ENCODE assay signal across 9 cellular contexts in genomic region chr1:113835686-113836290, GRCh38. TPM values are rescaled to one million over a fixed set of nuclear protein-coding genes. Genes with fewer than 3 reads are reported as not detected.
DNase-seq lines count a peak whose midpoint lies in the region; ATAC-seq and TF ChIP-seq lines count a peak whose summit lies in the region.
"Had no signal": no experiment of that assay in that cellular context is flagged by ENCODE, and none has a peak within 500 bp of the region (broad histone marks: within the 10 kb centered on the region; RNA-seq: fewer than 3 reads in every experiment).

No MANE protein-coding gene starts in this region.

- H3K36me3 ChIP-seq in SK-N-MC (ENCODE audit: insufficient read depth, low read length), result peaks cover 17% of the 10 kb centered on the region
- H3K36me3 ChIP-seq in parathyroid adenoma (ENCODE audit: control insufficient read depth, insufficient read depth, low read length), result no peaks in the 10 kb centered on the region

- ATAC-seq in esophagus mucosa (peak; percentile 39), HG02885 (IDR thresholded peaks at IDR 0.05; ENCODE audit: poor library complexity, unreplicated experiment) (no peak)

- no peaks in the 10 kb centered on the region for H3K4me1 ChIP-seq in parathyroid adenoma

- no peaks in the 10 kb centered on the region for H3K27me3 ChIP-seq in parathyroid adenoma (ENCODE audit: control insufficient read depth, insufficient read depth, low read length)

- H3K4me2 ChIP-seq in parathyroid adenoma (ENCODE audit: low read length), result no peak overlapping the region

- no peaks in the 10 kb centered on the region for H3K9me3 ChIP-seq in SK-N-MC (ENCODE audit: low read depth, low read length)
- no peaks in the 10 kb centered on the region for H3K9me3 ChIP-seq in parathyroid adenoma (ENCODE audit: control insufficient read depth, low read length)

- no peaks in the 10 kb centered on the region for H3K79me2 ChIP-seq in parathyroid adenoma

- H3K9ac ChIP-seq in SK-N-MC (ENCODE audit: insufficient read length) (no peak overlapping the region), parathyroid adenoma (no peak overlapping the region)

- DNase-seq in SIG-M5 treated with dmso at 0.1 percent for 504 hours (lab: John Stamatoyannopoulos, UW; ENCODE audit: unreplicated experiment) (peak; percentile 60), SIG-M5 (lab: John Stamatoyannopoulos, UW) (no peak), SK-N-MC (ENCODE audit: low read depth, low spot score) (no peak), HPDE6-E6E7 (ENCODE audit: extremely low spot score) (no peak)
- DNase-seq in Jurkat, Clone E6-1 (ENCODE audit: low read depth, low spot score), result peak; percentile 57
- DNase-seq: activated naive CD8-positive, alpha-beta T cell treated with anti-CD3 and anti-CD28 coated beads, Interleukin-2, amount 10 ng/mL, durations not matched to agents 7 days and 5 days had no signal

- peak overlapping the region; percentile 4; the same call in 1 of the 2 replicates for H3K27ac ChIP-seq in SK-N-MC
- no peak overlapping the region for H3K27ac ChIP-seq in parathyroid adenoma

- H2AFZ ChIP-seq in parathyroid adenoma, result no peak overlapping the region

- H3K4me3 ChIP-seq in Jurkat, Clone E6-1 (ENCODE audit: low read length), result no peak overlapping the region
- H3K4me3 ChIP-seq in SK-N-MC (no peak overlapping the region), parathyroid adenoma (ENCODE audit: low read depth, low read length) (no peak overlapping the region)

- TF ChIP-seq CTCF in parathyroid adenoma (IDR thresholded peaks at IDR 0.05), result peak; percentile 52

RNA-seq across cellular contexts. Expression of gene RSBN1, which starts 23.5 kb away (rescaled TPM):
- 12.8 TPM for polyA plus RNA-seq in Jurkat, Clone E6-1 (2012; ENCODE audit: insufficient read depth, insufficient read length)
- 9.6 TPM for total RNA-seq in esophagus mucosa

RNA-seq across cellular contexts. Expression of gene PTPN22, which starts 35.7 kb away (rescaled TPM):
- 8.0 TPM for polyA plus RNA-seq in Jurkat, Clone E6-1 (2012; ENCODE audit: insufficient read depth, insufficient read length)
- total RNA-seq in esophagus mucosa, result 1.9 TPM

RNA-seq across cellular contexts. Expression of gene BCL2L15, which starts 51.6 kb away (rescaled TPM):
- polyA plus RNA-seq in Jurkat, Clone E6-1 (2012; ENCODE audit: insufficient read depth, insufficient read length), result not detected
- 8.4 TPM for total RNA-seq in esophagus mucosa

Comparison
In these comparisons a context has a peak if more than half of its experiments do, and no peak if none do; other contexts are left out.
1. DNase-seq: peak in SIG-M5 treated with dmso at 0.1 percent for 504 hours (single experiment) and Jurkat, Clone E6-1 (single experiment); none in SIG-M5 (single experiment), SK-N-MC (single experiment) and HPDE6-E6E7 (single experiment).